In the genomic region with DNA sequence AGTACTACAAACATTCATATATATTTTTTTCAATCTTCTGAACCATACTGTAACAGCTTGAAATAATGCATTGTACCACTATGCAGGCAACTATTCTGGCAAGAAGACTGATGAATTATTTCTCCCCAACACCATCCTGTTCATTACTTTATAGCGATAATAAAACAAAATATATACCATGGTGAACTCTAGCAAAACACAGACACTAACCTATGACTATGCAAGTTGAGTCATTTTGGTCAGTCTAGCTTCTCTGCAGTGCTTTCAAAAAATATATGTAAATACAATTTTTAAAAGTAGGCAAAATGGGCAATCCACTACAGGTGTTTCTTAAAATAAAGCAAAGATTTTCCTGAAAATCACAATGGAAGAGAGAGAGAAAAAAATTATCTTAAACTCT, we compare ENCODE assay signal across 3 cellular contexts.
"Had no signal": no experiment of that assay in that cellular context is flagged by ENCODE, and none has a peak within 500 bp of the region (broad histone marks: within the 10 kb centered on the region; RNA-seq: fewer than 3 reads in every experiment).

No MANE protein-coding gene starts in this region.

- ATAC-seq: GM12878 had no signal

- H3K4me3 ChIP-seq: GM12878 had no signal

- DNase-seq: GDM1, GF-D8 had no signal
